ENCODE assay signal across 18 cellular contexts in the genomic region with DNA sequence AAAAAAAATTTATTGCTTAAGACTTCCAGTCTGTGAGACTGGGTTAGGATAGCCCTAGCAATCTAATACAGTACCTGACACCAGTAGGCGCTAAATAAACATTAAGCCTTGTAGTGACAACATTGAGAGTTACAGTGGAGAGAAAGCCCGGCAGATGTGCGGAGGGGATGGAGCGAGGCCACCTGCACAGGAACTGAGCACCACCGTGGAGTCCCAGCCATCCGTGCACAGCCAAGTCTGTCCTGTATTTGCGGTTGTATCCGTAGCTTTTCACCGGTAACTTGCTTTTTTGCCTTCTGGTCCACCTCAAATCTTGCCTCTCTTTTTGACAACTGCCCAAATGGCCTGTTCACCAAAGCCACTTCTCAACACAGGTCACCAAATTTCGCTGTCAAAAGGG.
DNase-seq lines count a peak whose midpoint lies in the region; TF ChIP-seq lines count a peak whose summit lies in the region.
"Had no signal": no experiment of that assay in that cellular context is flagged by ENCODE, and none has a peak within 500 bp of the region (broad histone marks: within the 10 kb centered on the region; RNA-seq: fewer than 3 reads in every experiment).

No MANE protein-coding gene starts in this region.

- TF ChIP-seq POLR2A in esophagus muscularis mucosa (IDR thresholded peaks at IDR 0.05; ENCODE audit: low read depth): no peak

- no peak overlapping the region for H4K91ac ChIP-seq in trophoblast cell (ENCODE audit: low read depth, low read length)

- WGBS in esophagus muscularis mucosa: 91% methylated on average over 10 of the region's 10 CpGs
- WGBS in trophoblast cell (ENCODE audit: extremely low coverage, insufficient coverage, insufficient read length): no CpG with 5 or more reads among the region's 10 CpGs

- H3K4me3 ChIP-seq in esophagus muscularis mucosa (no peak overlapping the region), trophoblast cell (ENCODE audit: low read depth, low read length) (no peak overlapping the region)
- H3K4me3 ChIP-seq: BLaER1, GM12878, GM23338 had no signal

- H4K8ac ChIP-seq in trophoblast cell (ENCODE audit: low read depth, low read length): no peak overlapping the region

- H3K4me2 ChIP-seq in trophoblast cell (ENCODE audit: low read length): no peak overlapping the region
- H3K4me2 ChIP-seq: BLaER1, GM23338 had no signal

- H2BK12ac ChIP-seq in trophoblast cell (ENCODE audit: low read length): peak overlapping the region; percentile 8

- no peak overlapping the region for H2AK5ac ChIP-seq in trophoblast cell (ENCODE audit: low read length)

- no peaks in the 10 kb centered on the region for H3K27me3 ChIP-seq in esophagus muscularis mucosa
- H3K27me3 ChIP-seq in trophoblast cell (ENCODE audit: insufficient read depth, low read length): no peaks in the 10 kb centered on the region
- H3K27me3 ChIP-seq: BLaER1 had no signal

- H3K23ac ChIP-seq in trophoblast cell (ENCODE audit: low read length): no peak overlapping the region

- H3K18ac ChIP-seq in trophoblast cell (ENCODE audit: low read length): no peak overlapping the region

- no peak for TF ChIP-seq EP300 in esophagus muscularis mucosa (IDR thresholded peaks at IDR 0.05)

- DNase-seq in NCI-H82 (lab: John Stamatoyannopoulos, UW) (peak; percentile 33), NCI-H82 treated with DMSO at 0.1 percent for 48 hours (lab: John Stamatoyannopoulos, UW; ENCODE audit: unreplicated experiment) (no peak), esophagus muscularis mucosa (ENCODE audit: extremely low spot score) (peak; percentile 31), trophoblast cell (no peak), mesenteric fat pad (ENCODE audit: low spot score) (no peak), HuH-7 (ENCODE audit: low spot score) (no peak)
- DNase-seq: CD4-positive, CD25-positive, alpha-beta regulatory T cell; CD8-positive, alpha-beta T cell; DMS 273 treated with DMSO at 0.1 percent for 48 hours; DMS79; EL; GDM1; H9 had no signal

- H3K79me2 ChIP-seq in trophoblast cell (ENCODE audit: control insufficient read depth, insufficient read depth, low read length, poor library complexity): no peaks in the 10 kb centered on the region

- no peak overlapping the region for H3K27ac ChIP-seq in esophagus muscularis mucosa (replicated peaks in 1 of 4)
- no peak overlapping the region for H3K27ac ChIP-seq in trophoblast cell (ENCODE audit: low read depth, low read length)
- H3K27ac ChIP-seq: 22Rv1, BLaER1, C4-2B had no signal

- H3K36me3 ChIP-seq in esophagus muscularis mucosa (no peaks in the 10 kb centered on the region), trophoblast cell (ENCODE audit: control insufficient read depth in 1 of 2, insufficient read depth in 2 of 2, low read length in 2 of 2) (no peaks in the 10 kb centered on the region)
- H3K36me3 ChIP-seq: BLaER1 had no signal

- no peak overlapping the region for H2AFZ ChIP-seq in trophoblast cell (ENCODE audit: insufficient read depth, low read length, poor library complexity)
- H2AFZ ChIP-seq: GM23338 had no signal

- H3K79me1 ChIP-seq in trophoblast cell (ENCODE audit: low read length): no peaks in the 10 kb centered on the region

- no peak overlapping the region for H2BK5ac ChIP-seq in trophoblast cell (ENCODE audit: low read depth, low read length, poor library complexity)

- H3K4me1 ChIP-seq in esophagus muscularis mucosa: no peaks in the 10 kb centered on the region
- peaks cover 9 to 13% of the 10 kb centered on the region in 2 experiments for H3K4me1 ChIP-seq in trophoblast cell (ENCODE audit: control insufficient read depth in 1 of 2, insufficient read depth in 2 of 2, low read length in 2 of 2)
- H3K4me1 ChIP-seq: BLaER1 had no signal

- intact Hi-C loops in esophagus muscularis mucosa (cut with DNase I): no loop called here

- no peak overlapping the region for H3K14ac ChIP-seq in trophoblast cell (ENCODE audit: low read length)

- H3K9me3 ChIP-seq in esophagus muscularis mucosa: no peaks in the 10 kb centered on the region
- no peaks in the 10 kb centered on the region for H3K9me3 ChIP-seq in trophoblast cell (ENCODE audit: insufficient read depth, low read depth, low read length)

- TF ChIP-seq CTCF in esophagus muscularis mucosa (IDR thresholded peaks at IDR 0.05): no peak

- no peak overlapping the region for H2BK120ac ChIP-seq in trophoblast cell (ENCODE audit: insufficient read depth, low read length, poor library complexity)

- H3K9ac ChIP-seq in trophoblast cell (ENCODE audit: low read length): no peak overlapping the region
- H3K9ac ChIP-seq: BLaER1 had no signal

- H4K12ac ChIP-seq in trophoblast cell (ENCODE audit: low read depth, low read length): no peak overlapping the region

- H3K4ac ChIP-seq in trophoblast cell (ENCODE audit: low read depth, low read length): no peak overlapping the region

Comparison
In these comparisons a context has a peak if more than half of its experiments do, and no peak if none do; other contexts are left out.
1. DNase-seq: peak in NCI-H82 (single experiment) and esophagus muscularis mucosa (single experiment); none in NCI-H82 treated with DMSO at 0.1 percent for 48 hours (single experiment), trophoblast cell (0 of 2), mesenteric fat pad (single experiment) and HuH-7 (single experiment).